Comparison of ENCODE assay signal across 21 cellular contexts in genomic region chrX:101252634-101253033, GRCh38. TPM values are rescaled to one million over a fixed set of nuclear protein-coding genes. Genes with fewer than 3 reads are reported as not detected.
"Had no signal": no experiment of that assay in that cellular context is flagged by ENCODE, and none has a peak within 500 bp of the region (broad histone marks: within the 10 kb centered on the region; RNA-seq: fewer than 3 reads in every experiment).

No MANE protein-coding gene starts in this region.

- DNase-seq: activated CD4-positive, alpha-beta T cell treated with anti-CD3 and anti-CD28 coated beads, Interleukin-2, amount 50 U/mL, for 1 hour; activated CD8-positive, alpha-beta memory T cell treated with anti-CD3 and anti-CD28 coated beads, Interleukin-2, amount 50 U/mL, for 48 hours; activated effector memory CD4-positive, alpha-beta T cell treated with anti-CD3 and anti-CD28 coated beads, Interleukin-2, amount 50 U/mL, for 16 hours; activated naive CD4-positive, alpha-beta T cell treated with anti-CD3 and anti-CD28 coated beads, Interleukin-2, amount 50 U/mL, for 16 hours; activated T-cell treated with anti-CD3 and anti-CD28 coated beads, Interleukin-2, amount 50 U/mL, for 72 hours; dermis blood vessel endothelial cell; effector memory CD8-positive, alpha-beta T cell; mesendoderm; naive thymus-derived CD8-positive, alpha-beta T cell; right lobe of liver; stimulated activated CD4-positive, alpha-beta T cell treated with anti-CD3 and anti-CD28 coated beads, Interleukin-4, amount 100 ng/mL, for 1 hour; stomach; T1000; upper lobe of left lung had no signal

- H3K4me3 ChIP-seq: ascending aorta, right lobe of liver, smooth muscle cell, stomach, thoracic aorta, upper lobe of left lung had no signal

- H3K9me3 Mint-ChIP-seq: activated T-cell treated with anti-CD3 and anti-CD28 coated beads, Interleukin-2, amount 50 U/mL, for 72 hours; effector memory CD8-positive, alpha-beta T cell; naive thymus-derived CD8-positive, alpha-beta T cell had no signal

- H3K36me3 Mint-ChIP-seq: naive thymus-derived CD8-positive, alpha-beta T cell had no signal

- H3K27me3 Mint-ChIP-seq: effector memory CD8-positive, alpha-beta T cell; naive thymus-derived CD8-positive, alpha-beta T cell had no signal

- H3K4me3 Mint-ChIP-seq: activated T-cell treated with anti-CD3 and anti-CD28 coated beads, Interleukin-2, amount 50 U/mL, for 72 hours; effector memory CD8-positive, alpha-beta T cell; naive thymus-derived CD8-positive, alpha-beta T cell had no signal

- ATAC-seq: activated CD4-positive, CD25-positive, alpha-beta regulatory T cell treated with anti-CD3 and anti-CD28 coated beads, Interleukin-2, amount 50 U/mL, for 24 hours; activated T-cell treated with anti-CD3 and anti-CD28 coated beads, Interleukin-2, amount 50 U/mL, for 72 hours; effector memory CD8-positive, alpha-beta T cell; naive thymus-derived CD8-positive, alpha-beta T cell; right lobe of liver had no signal

- H3K27ac Mint-ChIP-seq: activated T-cell treated with anti-CD3 and anti-CD28 coated beads, Interleukin-2, amount 50 U/mL, for 72 hours; effector memory CD8-positive, alpha-beta T cell; naive thymus-derived CD8-positive, alpha-beta T cell had no signal

RNA-seq across cellular contexts. Expression of gene DRP2, which starts 33.0 kb away (rescaled TPM):
- total RNA-seq: bronchial epithelial cell; dermis blood vessel endothelial cell; naive thymus-derived CD8-positive, alpha-beta T cell; right lobe of liver had no signal

RNA-seq across cellular contexts. Expression of gene TAF7L, which starts 38.5 kb away (rescaled TPM):
- total RNA-seq: activated T-cell treated with anti-CD3 and anti-CD28 coated beads, Interleukin-2, amount 50 U/mL, for 72 hours; ascending aorta; cerebellum; dermis blood vessel endothelial cell; mucosa of gallbladder; naive thymus-derived CD8-positive, alpha-beta T cell; thoracic aorta; upper lobe of left lung had no signal
